Comparison of ENCODE assay signal across 13 cellular contexts in genomic region chr4:112736718-112737135, GRCh38.
DNase-seq lines count a peak whose midpoint lies in the region; ATAC-seq lines count a peak whose summit lies in the region.
"Had no signal": no experiment of that assay in that cellular context is flagged by ENCODE, and none has a peak within 500 bp of the region (broad histone marks: within the 10 kb centered on the region; RNA-seq: fewer than 3 reads in every experiment).

No MANE protein-coding gene starts in this region.

- peaks cover 17% of the 10 kb centered on the region for H3K4me1 Mint-ChIP-seq in activated T-cell treated with anti-CD3 and anti-CD28 coated beads, Interleukin-2, amount 50 U/mL, for 24 hours (ENCODE audit: low read depth)
- peaks cover 11 to 18% of the 10 kb centered on the region in 2 donors for H3K4me1 Mint-ChIP-seq in stimulated activated naive B cell treated with anti-CD40 and anti-IgM and Interleukin-4, amounts not matched to agents 10 μg/mL and 1 μg/mL and 100 μg/mL, for 72 hours
- H3K4me1 Mint-ChIP-seq: central memory CD8-positive, alpha-beta T cell had no signal

- no peak for DNase-seq in activated T-cell treated with anti-CD3 and anti-CD28 coated beads, Interleukin-2, amount 50 U/mL, for 24 hours
- DNase-seq in activated T-cell treated with anti-CD3 and anti-CD28 coated beads, Interleukin-2, amount 50 U/mL, for 1 hour, result no peak
- no peak for DNase-seq in stimulated activated naive B cell treated with anti-CD40 and anti-IgM and Interleukin-4, amounts not matched to agents 10 μg/mL and 1 μg/mL and 100 μg/mL, for 72 hours
- DNase-seq in SIG-M5 treated with dmso at 0.1 percent for 504 hours (lab: John Stamatoyannopoulos, UW; ENCODE audit: unreplicated experiment), result no peak
- no peak for DNase-seq in Karpas-422
- no peak for DNase-seq in mucosa of gallbladder (ENCODE audit: low spot score)
- DNase-seq: DND-41, upper lobe of right lung had no signal

- H2AFZ ChIP-seq in Karpas-422 (ENCODE audit: low read length), result no peak overlapping the region

- no peaks in the 10 kb centered on the region for H3K27me3 ChIP-seq in Karpas-422 (ENCODE audit: low read length)
- H3K27me3 ChIP-seq: right atrium auricular region, upper lobe of right lung had no signal

- H3K9me3 ChIP-seq in Karpas-422 (ENCODE audit: low read length), result no peaks in the 10 kb centered on the region
- H3K9me3 ChIP-seq: right atrium auricular region, upper lobe of right lung had no signal

- H3K9ac ChIP-seq in Karpas-422 (ENCODE audit: low read length), result no peak overlapping the region

- H3K4me3 Mint-ChIP-seq in activated T-cell treated with anti-CD3 and anti-CD28 coated beads, Interleukin-2, amount 50 U/mL, for 24 hours, result no peak overlapping the region
- H3K4me3 Mint-ChIP-seq in stimulated activated naive B cell treated with anti-CD40 and anti-IgM and Interleukin-4, amounts not matched to agents 10 μg/mL and 1 μg/mL and 100 μg/mL, for 72 hours, result peak overlapping the region in 1 of 2 donors; percentile 11
- H3K4me3 Mint-ChIP-seq: central memory CD8-positive, alpha-beta T cell had no signal

- H3K36me3 ChIP-seq in Karpas-422 (ENCODE audit: insufficient read depth, low read length), result no peaks in the 10 kb centered on the region
- H3K36me3 ChIP-seq: right atrium auricular region, upper lobe of right lung had no signal

- no peak overlapping the region for H3K4me3 ChIP-seq in Karpas-422 (ENCODE audit: low read length)
- H3K4me3 ChIP-seq: right atrium auricular region, upper lobe of right lung had no signal

- no peaks in the 10 kb centered on the region for H3K36me3 Mint-ChIP-seq in activated T-cell treated with anti-CD3 and anti-CD28 coated beads, Interleukin-2, amount 50 U/mL, for 24 hours (ENCODE audit: low read depth)
- no peaks in the 10 kb centered on the region for H3K36me3 Mint-ChIP-seq in stimulated activated naive B cell treated with anti-CD40 and anti-IgM and Interleukin-4, amounts not matched to agents 10 μg/mL and 1 μg/mL and 100 μg/mL, for 72 hours

- H3K4me2 ChIP-seq in Karpas-422 (ENCODE audit: low read depth, low read length, poor library complexity, severe bottlenecking), result no peak overlapping the region

- H3K27me3 Mint-ChIP-seq in activated T-cell treated with anti-CD3 and anti-CD28 coated beads, Interleukin-2, amount 50 U/mL, for 24 hours, result no peaks in the 10 kb centered on the region
- no peaks in the 10 kb centered on the region for H3K27me3 Mint-ChIP-seq in stimulated activated naive B cell treated with anti-CD40 and anti-IgM and Interleukin-4, amounts not matched to agents 10 μg/mL and 1 μg/mL and 100 μg/mL, for 72 hours
- H3K27me3 Mint-ChIP-seq: central memory CD8-positive, alpha-beta T cell had no signal

- H3K9me2 ChIP-seq in Karpas-422 (replicated peaks; ENCODE audit: insufficient read depth, low read length), result no peaks in the 10 kb centered on the region

- H3K9me3 Mint-ChIP-seq in activated T-cell treated with anti-CD3 and anti-CD28 coated beads, Interleukin-2, amount 50 U/mL, for 24 hours, result no peaks in the 10 kb centered on the region
- no peaks in the 10 kb centered on the region for H3K9me3 Mint-ChIP-seq in stimulated activated naive B cell treated with anti-CD40 and anti-IgM and Interleukin-4, amounts not matched to agents 10 μg/mL and 1 μg/mL and 100 μg/mL, for 72 hours
- H3K9me3 Mint-ChIP-seq: central memory CD8-positive, alpha-beta T cell had no signal

- no peaks in the 10 kb centered on the region for H3K4me1 ChIP-seq in Karpas-422 (ENCODE audit: low read length)
- H3K4me1 ChIP-seq: right atrium auricular region, upper lobe of right lung had no signal

- H4K20me1 ChIP-seq in Karpas-422 (ENCODE audit: insufficient read depth, low read depth, low read length), result no peaks in the 10 kb centered on the region

- ATAC-seq in GM21737 (IDR thresholded peaks at IDR 0.05; ENCODE audit: unreplicated experiment), result peak; percentile 45
- peak; percentile 49 for ATAC-seq in HG03378 (IDR thresholded peaks at IDR 0.05; ENCODE audit: unreplicated experiment)
- ATAC-seq in stimulated activated naive B cell treated with anti-CD40 and anti-IgM and Interleukin-4, amounts not matched to agents 10 μg/mL and 1 μg/mL and 100 μg/mL, for 72 hours (replicated peaks), result peak; percentile 10 to 13
- ATAC-seq: Panc1, upper lobe of right lung had no signal

- H3K27ac ChIP-seq in Karpas-422 (ENCODE audit: low read length), result no peak overlapping the region
- H3K27ac ChIP-seq: right atrium auricular region, upper lobe of right lung had no signal

- peak overlapping the region; percentile 75 for H3K27ac Mint-ChIP-seq in activated T-cell treated with anti-CD3 and anti-CD28 coated beads, Interleukin-2, amount 50 U/mL, for 24 hours
- H3K27ac Mint-ChIP-seq in stimulated activated naive B cell treated with anti-CD40 and anti-IgM and Interleukin-4, amounts not matched to agents 10 μg/mL and 1 μg/mL and 100 μg/mL, for 72 hours, result peak overlapping the region; percentile 2

- H3K79me2 ChIP-seq in Karpas-422 (ENCODE audit: low read length), result no peaks in the 10 kb centered on the region
